ENCODE assay signal across 8 cellular contexts in the genomic region with DNA sequence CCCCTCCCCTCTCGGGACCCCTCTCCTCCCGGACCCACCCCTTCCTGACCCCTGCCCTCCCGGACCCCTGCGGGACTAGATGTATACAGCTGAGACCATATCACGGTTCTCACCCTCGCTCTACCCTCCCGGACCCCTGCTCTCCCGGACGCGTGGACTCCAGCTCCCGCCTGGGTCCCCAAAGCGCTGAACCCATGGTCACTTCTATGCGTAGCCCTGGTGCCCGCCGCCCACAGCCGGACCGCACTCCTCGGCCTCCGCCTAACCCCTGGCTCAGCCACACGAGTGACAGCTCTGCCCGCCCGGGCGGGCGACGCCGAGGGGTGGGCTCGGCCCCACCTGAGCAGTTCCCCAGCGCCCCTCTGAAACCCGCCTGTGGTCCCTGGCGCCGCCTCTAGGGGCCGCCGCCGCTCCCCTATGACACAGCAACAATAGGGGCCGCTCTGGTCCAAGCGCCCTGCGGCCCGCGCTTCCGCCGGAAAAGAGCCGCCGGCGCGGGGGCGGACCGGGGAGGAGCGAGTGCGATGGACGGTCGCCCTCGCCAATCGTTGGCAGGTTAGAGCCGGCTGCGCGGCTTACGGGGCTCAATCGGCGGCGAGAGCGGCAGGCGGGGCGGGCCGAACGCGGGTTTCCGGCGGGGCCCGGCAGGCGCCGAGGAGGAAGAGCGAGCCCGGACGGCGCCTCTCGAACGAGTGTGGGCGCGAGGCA. TPM values are rescaled to one million over a fixed set of nuclear protein-coding genes. Genes with fewer than 3 reads are reported as not detected.
DNase-seq lines count a peak whose midpoint lies in the region; ATAC-seq, FAIRE-seq and TF ChIP-seq lines count a peak whose summit lies in the region.

A gene with protein sequence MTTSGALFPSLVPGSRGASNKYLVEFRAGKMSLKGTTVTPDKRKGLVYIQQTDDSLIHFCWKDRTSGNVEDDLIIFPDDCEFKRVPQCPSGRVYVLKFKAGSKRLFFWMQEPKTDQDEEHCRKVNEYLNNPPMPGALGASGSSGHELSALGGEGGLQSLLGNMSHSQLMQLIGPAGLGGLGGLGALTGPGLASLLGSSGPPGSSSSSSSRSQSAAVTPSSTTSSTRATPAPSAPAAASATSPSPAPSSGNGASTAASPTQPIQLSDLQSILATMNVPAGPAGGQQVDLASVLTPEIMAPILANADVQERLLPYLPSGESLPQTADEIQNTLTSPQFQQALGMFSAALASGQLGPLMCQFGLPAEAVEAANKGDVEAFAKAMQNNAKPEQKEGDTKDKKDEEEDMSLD (plus strand): TSS at position 657 of the 708 bp plus-strand sequence. CDS start 572 bp downstream, outside the sequence.

- peaks cover 35% of the 10 kb centered on the region for H3K4me1 ChIP-seq in keratinocyte (ENCODE audit: control insufficient read depth, extremely low read depth, insufficient read depth, low read length)

- no peaks in the 10 kb centered on the region for H3K27me3 ChIP-seq in keratinocyte (ENCODE audit: control insufficient read depth, extremely low read depth, insufficient read depth, low read length)

- peak within 1 kb of the TSS; percentile 88 for H3K9ac ChIP-seq in keratinocyte (ENCODE audit: control insufficient read depth, extremely low read depth, insufficient read depth, low read length)

- dilution Hi-C loops in keratinocyte (cut with MboI; ENCODE audit: extremely low pct_ligation_motif_present, low sequenced_read_pairs): no loop called here

- H3K4me2 ChIP-seq in keratinocyte (ENCODE audit: control insufficient read depth, extremely low read depth, insufficient read depth, low read depth, low read length): peak within 1 kb of the TSS; percentile 92

- peaks cover 20 to 39% of the 10 kb centered on the region in 2 experiments for H3K36me3 ChIP-seq in keratinocyte (ENCODE audit: control insufficient read depth in 2 of 2, extremely low read depth in 1 of 2, insufficient read depth in 2 of 2, low read length in 2 of 2)

- no peaks in the 10 kb centered on the region for H3K9me1 ChIP-seq in keratinocyte (ENCODE audit: control insufficient read depth, extremely low read depth, insufficient read depth, low read length)

- H2AFZ ChIP-seq in keratinocyte (ENCODE audit: control insufficient read depth, low read length): peak within 1 kb of the TSS; percentile 52

- peak within 1 kb of the TSS; percentile 82 for H3K27ac ChIP-seq in keratinocyte (ENCODE audit: control insufficient read depth, insufficient read depth, low read length)

- H4K20me1 ChIP-seq in keratinocyte (ENCODE audit: control insufficient read depth, extremely low read depth, insufficient read depth, low read length): peaks cover 40% of the 10 kb centered on the region

- peak within 1 kb of the TSS; percentile 59 to 84 (median 77) for H3K4me3 ChIP-seq in keratinocyte (ENCODE audit: control insufficient read depth in 2 of 3, extremely low read depth in 1 of 3, insufficient read depth in 2 of 3, low read depth in 1 of 3, low read length in 3 of 3)

- DNase-seq in AG20443 (ENCODE audit: low spot score) (peak; percentile 99), NCI-H446 (lab: John Stamatoyannopoulos, UW) (peak; percentile 92 to 99), cerebellar cortex (ENCODE audit: low spot score) (peak; percentile 95), keratinocyte (ENCODE audit: low read depth, low spot score) (peak; percentile 66)
- peak; percentile 93 to 97 for DNase-seq in stimulated activated CD4-positive, alpha-beta T cell treated with anti-CD3 and anti-CD28 coated beads, Interleukin-15, amount 100 ng/mL, for 1 hour (ENCODE audit: low read depth in 1 of 2, low spot score in 1 of 2)

- TF ChIP-seq CTCF in keratinocyte (optimal IDR thresholded peaks at IDR 0.05 in 1 of 3, IDR thresholded peaks at IDR 0.05 in 1 of 3, conservative IDR thresholded peaks at IDR 0.05 in 1 of 3; ENCODE audit: extremely low read depth in 1 of 3, insufficient read depth in 2 of 3, low read length in 3 of 3): peak; percentile 69 to 89 (median 70)

- ATAC-seq in GM19025 (IDR thresholded peaks at IDR 0.05; ENCODE audit: low read depth, unreplicated experiment): peak; percentile 90
- ATAC-seq in HG03342 (IDR thresholded peaks at IDR 0.05; ENCODE audit: unreplicated experiment): peak; percentile 82
- ATAC-seq in activated CD4-positive, CD25-positive, alpha-beta regulatory T cell treated with anti-CD3 and anti-CD28 coated beads, Interleukin-2, amount 50 U/mL, for 24 hours: peak; percentile 85 to 90

- no peaks in the 10 kb centered on the region for H3K9me3 ChIP-seq in keratinocyte (ENCODE audit: control insufficient read depth, low read depth, low read length)

- H3K79me2 ChIP-seq in keratinocyte (ENCODE audit: control insufficient read depth, insufficient read depth, low read length): peaks cover 43% of the 10 kb centered on the region

- no peak for FAIRE-seq in keratinocyte (lab: Jason Lieb, UNC)

RNA-seq across cellular contexts. Expression of the gene that starts here (rescaled TPM):
- polyA plus RNA-seq in keratinocyte: 89.8 to 109 TPM (median 91.4 TPM) in 3 replicates
- 76.7 TPM for polyA plus RNA-seq in keratinocyte (2011; ENCODE audit: low read depth)
- polyA plus RNA-seq in keratinocyte (2011; cell fraction: cytosol; rRNA removed): 44.3 and 119 TPM in 2 replicates
- polyA plus RNA-seq in keratinocyte (2011; cell fraction: nucleus; rRNA removed): 54.7 and 70.3 TPM in 2 replicates
- 68.7 and 160 TPM in 2 replicates for polyA plus RNA-seq in keratinocyte (2012; ENCODE audit: low replicate concordance)
- polyA minus RNA-seq in keratinocyte: 42.9 to 58.8 TPM (median 51.9 TPM) in 3 replicates
- polyA minus RNA-seq in keratinocyte (2011; cell fraction: cytosol; rRNA and poly(A)+ RNA removed): 135 TPM
- 43.1 and 52.3 TPM in 2 replicates for polyA minus RNA-seq in keratinocyte (2011; cell fraction: nucleus; rRNA and poly(A)+ RNA removed)

Comparison
In these comparisons a context has a peak if more than half of its experiments do, and no peak if none do; other contexts are left out.
1. Peak in every context shown above with its lines: DNase-seq, ATAC-seq, H3K4me3 ChIP-seq and H3K27ac ChIP-seq.